Comparison of ENCODE assay signal across 15 cellular contexts in genomic region chr5:89297111-89297510, GRCh38.
"Had no signal": no experiment of that assay in that cellular context is flagged by ENCODE, and none has a peak within 500 bp of the region (broad histone marks: within the 10 kb centered on the region; RNA-seq: fewer than 3 reads in every experiment).

No MANE protein-coding gene starts in this region.

- H3K4me3 Mint-ChIP-seq: activated naive CD4-positive, alpha-beta T cell treated with anti-CD3 and anti-CD28 coated beads, Interleukin-2, amount 50 U/mL, for 24 hours; dendritic cell treated with granulocyte-macrophage colony-stimulating factor and Interleukin-4, amounts not matched to agents 40 ng/mL and 50 ng/mL, for 4 days; immature natural killer cell; memory B cell had no signal

- H3K27ac ChIP-seq: cardiac muscle cell, gastrocnemius medialis, heart right ventricle, left ventricle myocardium inferior, thoracic aorta had no signal

- H3K27me3 Mint-ChIP-seq: activated naive CD4-positive, alpha-beta T cell treated with anti-CD3 and anti-CD28 coated beads, Interleukin-2, amount 50 U/mL, for 24 hours; dendritic cell treated with granulocyte-macrophage colony-stimulating factor and Interleukin-4, amounts not matched to agents 40 ng/mL and 50 ng/mL, for 4 days; memory B cell had no signal

- H3K4me1 Mint-ChIP-seq: activated naive CD4-positive, alpha-beta T cell treated with anti-CD3 and anti-CD28 coated beads, Interleukin-2, amount 50 U/mL, for 24 hours; immature natural killer cell had no signal

- DNase-seq: amniotic stem cell; effector CD8-positive, alpha-beta T cell; gastrocnemius medialis; heart right ventricle; immature natural killer cell; kidney glomerular epithelial cell; left ventricle myocardium inferior; stimulated activated CD4-positive, alpha-beta T cell treated with anti-CD3 and anti-CD28 coated beads, Interleukin-12 subunit alpha, Interleukin-12 subunit beta, amount 100 ng/mL, for 4 hours; stimulated activated CD4-positive, alpha-beta T cell treated with anti-CD3 and anti-CD28 coated beads, Interleukin-1b, Interleukin-23, amount 100 ng/mL, for 48 hours had no signal

- H3K36me3 Mint-ChIP-seq: activated naive CD4-positive, alpha-beta T cell treated with anti-CD3 and anti-CD28 coated beads, Interleukin-2, amount 50 U/mL, for 24 hours; immature natural killer cell; memory B cell had no signal

- H3K27ac Mint-ChIP-seq: activated naive CD4-positive, alpha-beta T cell treated with anti-CD3 and anti-CD28 coated beads, Interleukin-2, amount 50 U/mL, for 24 hours; dendritic cell treated with granulocyte-macrophage colony-stimulating factor and Interleukin-4, amounts not matched to agents 40 ng/mL and 50 ng/mL, for 4 days; immature natural killer cell; memory B cell had no signal

- H3K4me3 ChIP-seq: cardiac muscle cell, gastrocnemius medialis, heart right ventricle, left ventricle myocardium inferior, thoracic aorta had no signal

- ATAC-seq: esophagus mucosa, gastrocnemius medialis, heart right ventricle had no signal

- H3K36me3 ChIP-seq: cardiac muscle cell, gastrocnemius medialis, heart right ventricle, left ventricle myocardium inferior, thoracic aorta had no signal

- H3K9me3 ChIP-seq: gastrocnemius medialis, heart right ventricle, left ventricle myocardium inferior, thoracic aorta had no signal

- H3K9me3 Mint-ChIP-seq: dendritic cell treated with granulocyte-macrophage colony-stimulating factor and Interleukin-4, amounts not matched to agents 40 ng/mL and 50 ng/mL, for 4 days; immature natural killer cell; memory B cell had no signal

- H3K27me3 ChIP-seq: cardiac muscle cell, gastrocnemius medialis, heart right ventricle had no signal

- H3K4me1 ChIP-seq: gastrocnemius medialis, left ventricle myocardium inferior had no signal
